In genomic region chr4:75940692-75941253, GRCh38 we compare ENCODE assay signal across 8 cellular contexts. TPM values are rescaled to one million over a fixed set of nuclear protein-coding genes. Genes with fewer than 3 reads are reported as not detected.
DNase-seq lines count a peak whose midpoint lies in the region; ATAC-seq and TF ChIP-seq lines count a peak whose summit lies in the region.

Gene NAAA, minus strand, starts transcription at chr4:75941013. Its CDS starts 64 bp downstream, at chr4:75940949.

- H3K9ac ChIP-seq in adipocyte (ENCODE audit: low read length): peak within 1 kb of the TSS; percentile 89

- H3K9me3 ChIP-seq in adipocyte (ENCODE audit: control insufficient read depth, low read length) (no peaks in the 10 kb centered on the region), heart left ventricle (no peaks in the 10 kb centered on the region), prostate gland (no peaks in the 10 kb centered on the region)

- TF ChIP-seq CTCF in heart left ventricle (IDR thresholded peaks at IDR 0.05) (peak in 6 of 12 donors; percentile 28 to 64 (median 46)), prostate gland (IDR thresholded peaks at IDR 0.05) (peak in 2 of 4 experiments; percentile 39 to 61)

- peak; percentile 57 for DNase-seq in EL
- peak; percentile 25 for DNase-seq in Jurkat, Clone E6-1 (ENCODE audit: low read depth, low spot score)
- peak; percentile 66 for DNase-seq in SW480 (ENCODE audit: low spot score)
- peak; percentile 78 for DNase-seq in adipocyte (ENCODE audit: low read depth)
- peak; percentile 74 to 92 (median 81) for DNase-seq in heart left ventricle
- DNase-seq in prostate gland (ENCODE audit: low spot score): peak; percentile 82

- peak within 1 kb of the TSS; percentile 80 for H3K4me3 ChIP-seq in Jurkat, Clone E6-1 (ENCODE audit: low read length)
- H3K4me3 ChIP-seq in adipocyte (ENCODE audit: low read length) (peak within 1 kb of the TSS; percentile 89), heart left ventricle (peak within 1 kb of the TSS; percentile 64 to 94 (median 81)), prostate gland (peak within 1 kb of the TSS; percentile 80 to 89), urinary bladder (ENCODE audit: low read depth, low read length) (peak within 1 kb of the TSS; percentile 85)

- peak within 1 kb of the TSS in 11 of 12 donors; percentile 58 to 92 (median 80) for H3K27ac ChIP-seq in heart left ventricle
- H3K27ac ChIP-seq in prostate gland: peak within 1 kb of the TSS; percentile 81 to 92
- H3K27ac ChIP-seq in urinary bladder (ENCODE audit: low read depth): peak within 1 kb of the TSS; percentile 63

- H3K27me3 ChIP-seq in adipocyte (replicated peaks; ENCODE audit: control insufficient read depth, insufficient read depth, low read length) (no peaks in the 10 kb centered on the region), heart left ventricle (no peaks in the 10 kb centered on the region), prostate gland (replicated peaks; ENCODE audit: insufficient read depth) (no peaks in the 10 kb centered on the region)

- 0 to 3% (median 1%) methylated on average over 13 to 66 of the region's 66 CpGs for WGBS in heart left ventricle, 4 donors
- 0% methylated on average over 29 of the region's 66 CpGs for WGBS in prostate gland
- WGBS in urinary bladder: under 1% methylated on average over 66 of the region's 66 CpGs

- ATAC-seq in GM21576 (IDR thresholded peaks at IDR 0.05; ENCODE audit: unreplicated experiment) (peak; percentile 72), heart left ventricle (peak; percentile 77 to 97 (median 90))

- peak in 1 of 2 donors; percentile 56 for TF ChIP-seq POLR2A in heart left ventricle (IDR thresholded peaks at IDR 0.05)
- TF ChIP-seq POLR2A in prostate gland (IDR thresholded peaks at IDR 0.05): peak; percentile 36

- H3K36me3 ChIP-seq in adipocyte (ENCODE audit: control insufficient read depth, insufficient read depth, low read length, severe bottlenecking) (peaks cover 8% of the 10 kb centered on the region), heart left ventricle (peaks cover 0 to 21% (median 8%) of the 10 kb centered on the region in 9 donors), prostate gland (no peaks in the 10 kb centered on the region), urinary bladder (ENCODE audit: insufficient read depth) (no peaks in the 10 kb centered on the region)

- intact Hi-C loops in heart left ventricle (cut with DNase I): loop anchor here in 2 of 10 donors (5.0 kb wide), 2 partner anchors 47 to 203 kb away; no protein-coding TSS in a partner anchor
- intact Hi-C loops in prostate gland (cut with DNase I): loop anchor here (5.0 kb wide), 1 partner anchor 43 kb away; no protein-coding TSS in a partner anchor

- H3K4me1 ChIP-seq in adipocyte (ENCODE audit: control insufficient read depth, insufficient read depth, low read length): peaks cover 10% of the 10 kb centered on the region
- H3K4me1 ChIP-seq in heart left ventricle: peaks cover 0 to 31% (median 4%) of the 10 kb centered on the region in 12 donors
- no peaks in the 10 kb centered on the region for H3K4me1 ChIP-seq in prostate gland (replicated peaks)
- H3K4me1 ChIP-seq in urinary bladder (ENCODE audit: insufficient read depth): no peaks in the 10 kb centered on the region

RNA-seq across cellular contexts. Expression of gene NAAA, which starts in this region (rescaled TPM):
- 33.2 TPM for polyA plus RNA-seq in Jurkat, Clone E6-1 (2012; ENCODE audit: insufficient read depth, insufficient read length)
- total RNA-seq in heart left ventricle (10 to 100 TPM in 6 of 9 donors, 1 to 10 TPM in 3; 6.1 to 67.0 (median 21.3) TPM), prostate gland (1,000 to 10,000 TPM in 1 of 2 donors, 100 to 1,000 TPM in 1; 174 to 1,058 TPM), urinary bladder (18.6 TPM)
- polyA plus RNA-seq in heart left ventricle (1 to 10 TPM; 6.0 to 6.4 TPM), urinary bladder (26.4 TPM)

Comparison
In these comparisons a context has a peak if more than half of its experiments do, and no peak if none do; other contexts are left out.
1. Peak in every context shown above with its lines: DNase-seq, ATAC-seq, H3K4me3 ChIP-seq and H3K27ac ChIP-seq.
2. DNase-seq: peak in every context shown above with its lines; median percentile 82 in prostate gland; 81 in heart left ventricle; 78 in adipocyte; 66 in SW480; 57 in EL; 25 in Jurkat, Clone E6-1.